ENCODE assay signal across 27 cellular contexts in the genomic region with DNA sequence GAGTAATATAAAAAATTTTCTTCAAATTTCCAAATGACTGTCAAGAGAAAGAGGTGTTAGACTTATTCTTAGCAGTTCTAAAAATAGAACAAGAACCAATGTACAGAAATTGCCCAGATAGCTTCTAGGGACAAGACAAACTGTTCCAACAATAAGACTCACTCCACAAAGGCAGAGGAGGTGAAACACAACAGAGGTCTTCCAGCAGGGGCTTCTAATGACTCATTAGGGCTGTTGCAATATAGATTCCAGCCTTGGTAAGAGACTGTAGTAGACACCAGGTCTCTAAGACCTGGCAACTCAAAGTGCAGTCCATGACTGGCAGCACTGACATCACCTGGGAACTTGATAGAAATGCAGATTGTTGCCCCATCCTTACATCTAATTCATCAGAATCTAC.
"Had no signal": no experiment of that assay in that cellular context is flagged by ENCODE, and none has a peak within 500 bp of the region (broad histone marks: within the 10 kb centered on the region; RNA-seq: fewer than 3 reads in every experiment).

No MANE protein-coding gene starts in this region.

- H3K9me3 ChIP-seq: colonic mucosa, esophagus squamous epithelium, left lung, testis, transverse colon had no signal

- H3K27me3 ChIP-seq: brain microvascular endothelial cell, colonic mucosa, esophagus squamous epithelium, left lung, testis, transverse colon had no signal

- H3K27ac ChIP-seq: brain microvascular endothelial cell, colonic mucosa, epithelial cell of prostate, esophagus squamous epithelium, left lung, skin epidermis, testis, transverse colon, WERI-Rb-1 had no signal

- H3K36me3 ChIP-seq: brain microvascular endothelial cell, colonic mucosa, esophagus squamous epithelium, left lung, transverse colon, WERI-Rb-1 had no signal

- H3K4me3 ChIP-seq: colonic mucosa, esophagus squamous epithelium, left lung, skin epidermis, testis, transverse colon had no signal

- ATAC-seq: activated CD4-positive, CD25-positive, alpha-beta regulatory T cell treated with anti-CD3 and anti-CD28 coated beads, Interleukin-2, amount 50 U/mL, for 24 hours; left lung; sciatic nerve; stimulated activated naive CD8-positive, alpha-beta T cell treated with anti-CD3 and anti-CD28 coated beads, Interleukin-15, Interleukin-2, amounts not matched to agents 100 U/mL and 50 U/mL, for 24 hours had no signal

- H3K4me1 ChIP-seq: colonic mucosa, esophagus squamous epithelium, left lung, testis, transverse colon had no signal

- DNase-seq: activated CD4-positive, alpha-beta memory T cell treated with anti-CD3 and anti-CD28 coated beads, Interleukin-2, amount 10 ng/mL, durations not matched to agents 7 days and 5 days; activated CD4-positive, alpha-beta T cell treated with anti-CD3 and anti-CD28 coated beads for 48 hours; activated CD8-positive, alpha-beta memory T cell treated with anti-CD3 and anti-CD28 coated beads, Interleukin-2, amount 50 U/mL, for 48 hours; activated gamma-delta T cell; activated naive CD4-positive, alpha-beta T cell treated with anti-CD3 and anti-CD28 coated beads, Interleukin-2, amount 10 ng/mL, durations not matched to agents 7 days and 5 days; activated naive CD8-positive, alpha-beta T cell treated with anti-CD3 and anti-CD28 coated beads, Interleukin-2, amount 10 ng/mL, durations not matched to agents 7 days and 5 days; activated T-cell treated with anti-CD3 and anti-CD28 coated beads, Interleukin-2, amount 50 U/mL, for 24 hours; amniotic stem cell; brain microvascular endothelial cell; colonic mucosa; effector CD8-positive, alpha-beta T cell; esophagus squamous epithelium; foreskin fibroblast; left lung; mammary epithelial cell; posterior cingulate gyrus; stimulated activated CD4-positive, alpha-beta T cell treated with anti-CD3 and anti-CD28 coated beads, Interleukin-12 subunit alpha, Interleukin-12 subunit beta, amount 100 ng/mL, for 4 hours; stimulated activated CD4-positive, alpha-beta T cell treated with anti-CD3 and anti-CD28 coated beads, Interleukin-4, amount 100 ng/mL, for 1 hour; stimulated activated naive CD8-positive, alpha-beta T cell treated with anti-CD3 and anti-CD28 coated beads, Interleukin-15, Interleukin-2, amounts not matched to agents 100 U/mL and 50 U/mL, for 24 hours; T-helper 9 cell; testis; transverse colon; WERI-Rb-1 had no signal
